ENCODE assay signal across 24 cellular contexts in genomic region chr12:62882140-62882539, GRCh38. TPM values are rescaled to one million over a fixed set of nuclear protein-coding genes. Genes with fewer than 3 reads are reported as not detected.
"Had no signal": no experiment of that assay in that cellular context is flagged by ENCODE, and none has a peak within 500 bp of the region (broad histone marks: within the 10 kb centered on the region; RNA-seq: fewer than 3 reads in every experiment).

No MANE protein-coding gene starts in this region.

- H3K27ac ChIP-seq: brain microvascular endothelial cell, colonic mucosa, epithelial cell of prostate, lower lobe of right lung, neutrophil, parathyroid adenoma, sigmoid colon, tibial artery had no signal

- DNase-seq: activated CD4-positive, alpha-beta T cell treated with anti-CD3 and anti-CD28 coated beads, Interleukin-2, amount 10 ng/mL, durations not matched to agents 24 days and 14 days; activated CD8-positive, alpha-beta T cell treated with anti-CD3 and anti-CD28 coated beads for 36 hours; activated naive CD4-positive, alpha-beta T cell treated with anti-CD3 and anti-CD28 coated beads, Interleukin-2, amount 10 ng/mL, durations not matched to agents 7 days and 5 days; activated naive CD8-positive, alpha-beta T cell treated with anti-CD3 and anti-CD28 coated beads, Interleukin-2, amount 50 U/mL, for 24 hours; activated T-cell treated with anti-CD3 and anti-CD28 coated beads, Interleukin-2, amount 50 U/mL, for 1 hour; anterior cingulate cortex; brain microvascular endothelial cell; central memory CD4-positive, alpha-beta T cell; colonic mucosa; endodermal cell; foreskin fibroblast; glutamatergic neuron; hippocampal formation; left cardiac atrium; lower lobe of right lung; sigmoid colon; stimulated activated CD8-positive, alpha-beta memory T cell treated with anti-CD3 and anti-CD28 coated beads, Interleukin-4, amount 100 ng/mL, for 48 hours; stimulated activated naive CD8-positive, alpha-beta T cell treated with anti-CD3 and anti-CD28 coated beads, Interleukin-15, Interleukin-2, amounts not matched to agents 100 U/mL and 50 U/mL, for 24 hours; substantia nigra; tibial artery had no signal

- H3K4me3 ChIP-seq: colonic mucosa, lower lobe of right lung, sigmoid colon, tibial artery had no signal

- H3K36me3 ChIP-seq: brain microvascular endothelial cell, colonic mucosa, lower lobe of right lung, neutrophil, sigmoid colon, tibial artery had no signal

- H3K4me1 ChIP-seq: colonic mucosa, lower lobe of right lung, sigmoid colon, tibial artery had no signal

- H3K9me3 ChIP-seq: colonic mucosa, lower lobe of right lung, neutrophil, sigmoid colon, tibial artery had no signal

- H3K9ac ChIP-seq: parathyroid adenoma had no signal

- ATAC-seq: activated CD8-positive, alpha-beta T cell treated with anti-CD3 and anti-CD28 coated beads for 36 hours; activated naive CD8-positive, alpha-beta T cell treated with anti-CD3 and anti-CD28 coated beads, Interleukin-2, amount 50 U/mL, for 24 hours; left cardiac atrium; lower lobe of right lung; stimulated activated naive CD8-positive, alpha-beta T cell treated with anti-CD3 and anti-CD28 coated beads, Interleukin-15, Interleukin-2, amounts not matched to agents 100 U/mL and 50 U/mL, for 24 hours had no signal

- H3K27me3 ChIP-seq: brain microvascular endothelial cell, colonic mucosa, neutrophil, sigmoid colon, tibial artery had no signal

RNA-seq across cellular contexts. Expression of gene PPM1H, which starts 52.8 kb away (rescaled TPM):
- total RNA-seq: activated CD4-positive, alpha-beta T cell treated with anti-CD3 and anti-CD28 coated beads, Interleukin-2, amount 10 ng/mL, durations not matched to agents 24 days and 14 days; activated T-helper 2 cell treated with anti-CD3 and anti-CD28 coated beads, Interferon-gamma antibody, Interleukin-2, Interleukin-4, amounts not matched to agents 10 μg/mL and 5 μg/mL and 100 μg/mL, durations not matched to agents 14 hours and 24 hours and 36 hours had no signal
